ENCODE assay signal across 23 cellular contexts in the genomic region with DNA sequence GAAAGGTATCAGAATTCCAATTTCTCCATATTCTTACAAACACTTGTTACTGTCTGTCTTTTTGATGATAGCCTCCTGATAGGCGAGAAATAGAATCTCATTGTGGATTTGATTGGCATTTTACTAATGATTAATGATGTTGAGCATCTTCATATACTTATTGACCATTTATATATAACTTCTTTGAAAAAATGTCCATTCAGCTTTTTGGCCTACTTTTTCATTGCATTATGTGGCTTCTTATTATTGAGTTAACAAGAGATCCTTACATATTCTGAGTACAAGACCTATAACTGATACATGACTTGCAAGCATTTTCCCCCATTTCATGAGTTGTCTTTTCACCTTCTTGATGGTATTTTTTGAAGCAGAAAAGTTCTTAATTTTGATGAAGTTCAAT. TPM values are rescaled to one million over a fixed set of nuclear protein-coding genes. Genes with fewer than 3 reads are reported as not detected.
DNase-seq lines count a peak whose midpoint lies in the region; ATAC-seq, FAIRE-seq and TF ChIP-seq lines count a peak whose summit lies in the region.
"Had no signal": no experiment of that assay in that cellular context is flagged by ENCODE, and none has a peak within 500 bp of the region (broad histone marks: within the 10 kb centered on the region; RNA-seq: fewer than 3 reads in every experiment).

No MANE protein-coding gene starts in this region.

- intact Hi-C loops in IMR-90 (cut with micrococcal nuclease): loop anchor here (5.0 kb wide), 1 partner anchor 873 kb away; no protein-coding TSS in a partner anchor

- peaks cover 2% of the 10 kb centered on the region for H3K4me1 Mint-ChIP-seq in astrocyte (ENCODE audit: low read depth, unreplicated experiment)

- no peaks in the 10 kb centered on the region for H3K4me1 ChIP-seq in A549
- no peaks in the 10 kb centered on the region for H3K4me1 ChIP-seq in IMR-90 (ENCODE audit: control insufficient read depth, insufficient read depth, low read length)
- no peaks in the 10 kb centered on the region for H3K4me1 ChIP-seq in astrocyte (ENCODE audit: insufficient read depth, low read length)
- H3K4me1 ChIP-seq: Caco-2 had no signal

- dilution Hi-C loops in IMR-90 (cut with HindIII; ENCODE audit: low sequenced_read_pairs, unreplicated experiment): no loop called here

- H3K14ac ChIP-seq in IMR-90 (replicated peaks; ENCODE audit: low read depth, low read length): no peak overlapping the region

- H3K9me3 Mint-ChIP-seq in astrocyte (ENCODE audit: unreplicated experiment): no peaks in the 10 kb centered on the region
- H3K9me3 Mint-ChIP-seq: CD4-positive, alpha-beta T cell; CD8-positive, alpha-beta T cell had no signal

- WGBS in A549 (ENCODE audit: missing lambda C conversion rate): 87% methylated on average over 1 of the region's 1 CpG
- no CpG with 5 or more reads among the region's 1 CpG for WGBS in IMR-90 (ENCODE audit: extremely low coverage in 2 of 2, insufficient read length in 1 of 2), 2 experiments

- H2AK9ac ChIP-seq in IMR-90 (replicated peaks; ENCODE audit: low read depth, low read length, poor library complexity): no peak overlapping the region

- H3K23ac ChIP-seq in IMR-90 (ENCODE audit: low read depth, low read length): no peak overlapping the region

- H3K27me3 Mint-ChIP-seq in astrocyte (ENCODE audit: low read depth, unreplicated experiment): no peaks in the 10 kb centered on the region
- H3K27me3 Mint-ChIP-seq: B cell; CD4-positive, alpha-beta T cell had no signal

- no peak overlapping the region for H2AK5ac ChIP-seq in IMR-90 (ENCODE audit: low read depth, low read length)

- no peak overlapping the region for H2BK20ac ChIP-seq in IMR-90 (ENCODE audit: low read depth, low read length)

- no peaks in the 10 kb centered on the region for H3K79me1 ChIP-seq in IMR-90 (ENCODE audit: low read depth in 1 of 2, low read length in 2 of 2)

- FAIRE-seq in A549 (lab: Jason Lieb, UNC) (peak; percentile 39), astrocyte (lab: Jason Lieb, UNC) (peak; percentile 34), islet of Langerhans (lab: Jason Lieb, UNC) (peak; percentile 45)
- FAIRE-seq: A204.1, D721Med, G401.6, GM12891, GM19239 had no signal

- H3K4ac ChIP-seq in IMR-90 (ENCODE audit: low read depth, low read length): no peak overlapping the region

- H3K4me2 ChIP-seq in A549: no peak overlapping the region
- no peak overlapping the region for H3K4me2 ChIP-seq in IMR-90 (ENCODE audit: low read depth, low read length)
- H3K4me2 ChIP-seq in astrocyte (ENCODE audit: low read length): no peak overlapping the region
- H3K4me2 ChIP-seq: BLaER1 treated with 17β-estradiol and CSF1 and Interleukin-3, amounts not matched to agents 10 nM and 100 nM had no signal

- TF ChIP-seq CTCF in A549 (IDR thresholded peaks at IDR 0.05) (no peak), IMR-90 (conservative IDR thresholded peaks at IDR 0.05; ENCODE audit: low read depth, low read length) (no peak), astrocyte (IDR thresholded peaks at IDR 0.05; ENCODE audit: insufficient read depth, low read depth, low read length) (no peak)

- no peak for TF ChIP-seq EP300 in A549 (IDR thresholded peaks at IDR 0.05)

- H3K56ac ChIP-seq in IMR-90 (ENCODE audit: extremely low read depth, insufficient read depth, low read length): no peak overlapping the region

- DNase-seq in A549 (ENCODE audit: low read depth in 1 of 2, low spot score in 1 of 2): no peak
- no peak for DNase-seq in IMR-90
- no peak for DNase-seq in astrocyte (ENCODE audit: low read depth)
- no peak for DNase-seq in NCI-H748 (lab: John Stamatoyannopoulos, UW; ENCODE audit: unreplicated experiment)
- DNase-seq: 8988T; AML-193; Caco-2; Calu3; CD4-positive, alpha-beta T cell; CD8-positive, alpha-beta T cell; DMS79 treated with DMSO at 0.1 percent for 48 hours; GF-D8 had no signal

- no peaks in the 10 kb centered on the region for H3K36me3 Mint-ChIP-seq in astrocyte (ENCODE audit: low read depth, unreplicated experiment)
- H3K36me3 Mint-ChIP-seq: CD8-positive, alpha-beta T cell had no signal

- H3K4me3 ChIP-seq in A549 (no peak overlapping the region), IMR-90 (ENCODE audit: insufficient read depth, low read depth, low read length) (no peak overlapping the region), astrocyte (ENCODE audit: insufficient read depth, low read depth, low read length) (no peak overlapping the region)
- H3K4me3 ChIP-seq: BLaER1 treated with 17β-estradiol and CSF1 and Interleukin-3, amounts not matched to agents 10 nM and 100 nM had no signal

- no TSS peak for BruUV-seq in IMR-90 (replicated peaks; lab: Mats Ljungman, UMichigan)

- in situ Hi-C loops in IMR-90 (cut with MboI; ENCODE audit: low sequenced_read_pairs): loop anchor here (5.0 to 10.0 kb wide), 2 partner anchors 478 to 866 kb away; no protein-coding TSS in a partner anchor

- CTCF ChIA-PET in A549 (lab: Yijun Ruan, JAX) (interaction anchor here (0.7 to 10.5 kb wide), 7 partner anchors 8 to 491 kb away, joined by 3 to 292 read pairs (median 68); a partner anchor contains a TSS), IMR-90 (lab: Yijun Ruan, JAX) (interaction anchor here (2.4 kb wide), 1 partner anchor 478 kb away, joined by 7 read pairs; no protein-coding TSS in a partner anchor)

- TF ChIP-seq POLR2A in A549 (IDR thresholded peaks at IDR 0.05; ENCODE audit: low read length) (no peak), IMR-90 (IDR thresholded peaks at IDR 0.05; ENCODE audit: low read depth, low read length) (no peak)

- H3K27ac Mint-ChIP-seq in astrocyte (ENCODE audit: unreplicated experiment): no peak overlapping the region
- H3K27ac Mint-ChIP-seq: B cell; CD4-positive, alpha-beta T cell; CD8-positive, alpha-beta T cell had no signal

- H3K27ac ChIP-seq in A549 (no peak overlapping the region), IMR-90 (ENCODE audit: insufficient read depth, low read length) (no peak overlapping the region), astrocyte (ENCODE audit: low read depth, low read length) (no peak overlapping the region)
- H3K27ac ChIP-seq: BLaER1 treated with 17β-estradiol and CSF1 and Interleukin-3, amounts not matched to agents 10 nM and 100 nM; C4-2B had no signal

- H4K20me1 ChIP-seq in IMR-90 (ENCODE audit: insufficient read depth, low read length): no peaks in the 10 kb centered on the region
- no peaks in the 10 kb centered on the region for H4K20me1 ChIP-seq in astrocyte (ENCODE audit: insufficient read depth, low read length)
- H4K20me1 ChIP-seq: BLaER1 treated with 17β-estradiol and CSF1 and Interleukin-3, amounts not matched to agents 10 nM and 100 nM had no signal

- TF ChIP-seq RAD21 in A549 (conservative IDR thresholded peaks at IDR 0.05 in 1 of 2, IDR thresholded peaks at IDR 0.05 in 1 of 2) (no peak), IMR-90 (IDR thresholded peaks at IDR 0.05; ENCODE audit: low read length) (no peak)

- H3K18ac ChIP-seq in IMR-90 (ENCODE audit: low read depth, low read length): no peak overlapping the region

- ATAC-seq in A549: no peak
- no peak for ATAC-seq in IMR-90 (ENCODE audit: low read depth)
- ATAC-seq in HG03196 (IDR thresholded peaks at IDR 0.05; ENCODE audit: unreplicated experiment): no peak
- no peak for ATAC-seq in GM19035 (IDR thresholded peaks at IDR 0.05; ENCODE audit: unreplicated experiment)
- ATAC-seq: CD8-positive, alpha-beta T cell had no signal

- H3K9me1 ChIP-seq in IMR-90 (ENCODE audit: insufficient read depth, low read length): no peaks in the 10 kb centered on the region

- no peaks in the 10 kb centered on the region for H3K79me2 ChIP-seq in astrocyte (ENCODE audit: insufficient read depth, low read length)

- H4K91ac ChIP-seq in IMR-90 (ENCODE audit: insufficient read depth, low read depth, low read length): no peak overlapping the region

- no peak overlapping the region for H3K4me3 Mint-ChIP-seq in astrocyte (ENCODE audit: unreplicated experiment)
- H3K4me3 Mint-ChIP-seq: B cell; CD4-positive, alpha-beta T cell; CD8-positive, alpha-beta T cell had no signal

- H3K9me3 ChIP-seq in A549 (no peaks in the 10 kb centered on the region), IMR-90 (ENCODE audit: control insufficient read depth, insufficient read depth, low read length) (no peaks in the 10 kb centered on the region), astrocyte (ENCODE audit: insufficient read depth, low read depth, low read length) (no peaks in the 10 kb centered on the region)
- H3K9me3 ChIP-seq: BLaER1 treated with 17β-estradiol and CSF1 and Interleukin-3, amounts not matched to agents 10 nM and 100 nM; Caco-2 had no signal

- H2BK5ac ChIP-seq in IMR-90 (ENCODE audit: low read depth, low read length, poor library complexity, severe bottlenecking): no peak overlapping the region

- no peaks in the 10 kb centered on the region for H3K27me3 ChIP-seq in IMR-90 (ENCODE audit: control insufficient read depth, insufficient read depth, low read length)
- H3K27me3 ChIP-seq in astrocyte (ENCODE audit: insufficient read depth, low read length): no peaks in the 10 kb centered on the region
- H3K27me3 ChIP-seq: BLaER1 treated with 17β-estradiol and CSF1 and Interleukin-3, amounts not matched to agents 10 nM and 100 nM had no signal

- H3K9ac ChIP-seq in IMR-90 (ENCODE audit: low read depth, low read length) (no peak overlapping the region), astrocyte (ENCODE audit: low read length) (no peak overlapping the region)
- H3K9ac ChIP-seq: BLaER1 treated with 17β-estradiol and CSF1 and Interleukin-3, amounts not matched to agents 10 nM and 100 nM had no signal

- H2BK120ac ChIP-seq in IMR-90 (ENCODE audit: low read depth, low read length): no peak overlapping the region

- H4K5ac ChIP-seq in IMR-90 (ENCODE audit: low read depth, low read length): no peak overlapping the region

- no peak overlapping the region for H2BK15ac ChIP-seq in IMR-90 (ENCODE audit: low read depth, low read length)

- H2AFZ ChIP-seq in IMR-90 (replicated peaks; ENCODE audit: low read length, poor library complexity): no peak overlapping the region
- H2AFZ ChIP-seq in astrocyte (ENCODE audit: low read depth, low read length): no peak overlapping the region

- H3K36me3 ChIP-seq in IMR-90 (ENCODE audit: control insufficient read depth, insufficient read depth, low read length) (no peaks in the 10 kb centered on the region), astrocyte (ENCODE audit: insufficient read depth, low read length) (no peaks in the 10 kb centered on the region)
- H3K36me3 ChIP-seq: BLaER1 treated with 17β-estradiol and CSF1 and Interleukin-3, amounts not matched to agents 10 nM and 100 nM had no signal

- POLR2A ChIA-PET in A549 (lab: Yijun Ruan, JAX): no interaction called here
- POLR2A ChIA-PET in IMR-90 (lab: Charles Lee; ENCODE audit: unreplicated experiment): no interaction called here

- H4K8ac ChIP-seq in IMR-90 (ENCODE audit: low read depth in 2 of 2, low read length in 2 of 2): no peak overlapping the region

RNA-seq across cellular contexts. Expression of a gene that starts 54.6 kb away (rescaled TPM):
- 42.7 and 68.7 TPM in 2 replicates for polyA plus RNA-seq in A549 (2011; rRNA removed)
- 6.6 and 9.2 TPM in 2 replicates for polyA plus RNA-seq in A549 (2012; cell fraction: cytosol; rRNA removed)
- 6.0 and 7.1 TPM in 2 replicates for polyA plus RNA-seq in A549 (2012; cell fraction: nucleus; rRNA removed)
- 16.6 to 20.0 TPM (median 18.7 TPM) in 3 replicates for polyA plus RNA-seq in A549 (2017; fragmentation: RNase III; extraction: RNeasy Plus Mini Kit Qiagen cat#74134 plus additional on column Dnase treatment)
- 42.8 and 63.3 TPM in 2 replicates for polyA minus RNA-seq in A549 (2011; rRNA and poly(A)+ RNA removed)
- 2.2 TPM in 2 replicates for total RNA-seq in IMR-90 (2012; rRNA removed)
- polyA plus RNA-seq in IMR-90 (2012; rRNA removed): 1.6 and 1.9 TPM in 2 replicates
- 1.2 and 1.5 TPM in 2 replicates for polyA plus RNA-seq in IMR-90 (2012; cell fraction: cytosol; rRNA removed)
- 0.35 and 0.85 TPM in 2 replicates for polyA plus RNA-seq in IMR-90 (2012; cell fraction: nucleus; rRNA removed; ENCODE audit: low replicate concordance)
- total RNA-seq in astrocyte: 23.1 and 25.2 TPM in 2 replicates
